Comparison of ENCODE assay signal across 22 cellular contexts in the genomic region with DNA sequence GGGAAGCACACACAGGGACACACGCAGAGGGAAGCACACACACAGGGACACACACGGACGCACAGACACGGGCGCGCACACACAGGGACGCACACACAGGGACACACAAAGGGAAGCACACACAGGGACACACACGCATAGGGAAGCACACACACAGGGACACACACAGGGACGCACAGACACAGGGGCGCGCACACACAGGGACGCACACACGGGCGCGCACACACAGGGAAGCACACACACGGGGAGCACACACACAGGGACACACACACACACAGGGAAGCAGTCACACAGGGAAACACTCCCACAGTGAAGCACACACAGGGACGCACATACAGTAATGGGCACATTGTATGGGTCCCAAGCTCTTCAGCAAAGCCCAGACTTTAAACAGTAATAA.
A peak's percentile ranks its signal among the peaks of the same experiment; 100 is the strongest.
DNase-seq lines count a peak whose midpoint lies in the region; ATAC-seq, FAIRE-seq and TF ChIP-seq lines count a peak whose summit lies in the region.
"Had no signal": no experiment of that assay in that cellular context is flagged by ENCODE, and none has a peak within 500 bp of the region (broad histone marks: within the 10 kb centered on the region; RNA-seq: fewer than 3 reads in every experiment).

No MANE protein-coding gene starts in this region.

- H3K36me3 ChIP-seq in GM06990 (ENCODE audit: control insufficient read depth, insufficient read depth, low read length) (no peaks in the 10 kb centered on the region), H1 (ENCODE audit: control insufficient read depth in 2 of 4, insufficient read depth in 4 of 4, low read length in 3 of 4) (no peaks in the 10 kb centered on the region), neuronal stem cell (replicated peaks in 1 of 2; ENCODE audit: control insufficient read depth in 2 of 2, insufficient read depth in 2 of 2, low read length in 2 of 2) (no peaks in the 10 kb centered on the region)
- H3K36me3 ChIP-seq: BLaER1, HAP-1 had no signal

- H3K18ac ChIP-seq in H1 (ENCODE audit: extremely low read depth, low read length): peak overlapping the region; percentile 84; the same call in 1 of the 2 replicates
- peak overlapping the region; percentile 11 for H3K18ac ChIP-seq in neuronal stem cell (ENCODE audit: low read length)

- H3K27ac ChIP-seq in H1 (ENCODE audit: low read depth, low read length): no peak overlapping the region
- no peak overlapping the region for H3K27ac ChIP-seq in neuronal stem cell (replicated peaks; ENCODE audit: low read length)
- H3K27ac ChIP-seq: 22Rv1, BLaER1, GM23248 had no signal

- H3K56ac ChIP-seq in H1 (replicated peaks; ENCODE audit: insufficient read length, low read depth, low read length): no peak overlapping the region

- no peaks in the 10 kb centered on the region for H3K79me1 ChIP-seq in H1 (ENCODE audit: low read depth, low read length)
- no peaks in the 10 kb centered on the region for H3K79me1 ChIP-seq in neuronal stem cell (ENCODE audit: low read depth, low read length)

- peak overlapping the region; percentile 100 for H2BK12ac ChIP-seq in H1 (ENCODE audit: low read depth, low read length)
- peak overlapping the region; percentile 70 for H2BK12ac ChIP-seq in neuronal stem cell (ENCODE audit: low read length)

- peak; percentile 3 for DNase-seq in GM06990 (ENCODE audit: extremely low read depth, insufficient read length)
- DNase-seq in HTR-8/SVneo (ENCODE audit: insufficient read length, low spot score): no peak
- DNase-seq in H1 (ENCODE audit: low read depth in 1 of 2, low spot score in 2 of 2): no peak
- no peak for DNase-seq in neuronal stem cell (ENCODE audit: low spot score)
- no peak for DNase-seq in naive thymus-derived CD8-positive, alpha-beta T cell
- no peak for DNase-seq in stimulated activated effector memory CD8-positive, alpha-beta T cell treated with anti-CD3 and anti-CD28 coated beads, Interleukin-12 subunit alpha, Interleukin-12 subunit beta, amount 100 ng/mL, for 72 hours (ENCODE audit: low spot score in 2 of 2)
- no peak for DNase-seq in activated naive CD4-positive, alpha-beta T cell treated with anti-CD3 and anti-CD28 coated beads, Interleukin-2, amount 50 U/mL, for 16 hours
- DNase-seq: CD4-positive, alpha-beta T cell; CD8-positive, alpha-beta memory T cell; DMS79 treated with DMSO at 0.1 percent for 48 hours; GF-D8; GM23248 had no signal

- H3K79me2 ChIP-seq in H1 (ENCODE audit: control insufficient read depth in 1 of 2, insufficient read depth in 2 of 2, low read length in 2 of 2): no peaks in the 10 kb centered on the region

- H3K4ac ChIP-seq in H1 (replicated peaks; ENCODE audit: insufficient read length, low read depth, low read length): peak overlapping the region; percentile 27
- peak overlapping the region; percentile 87 for H3K4ac ChIP-seq in neuronal stem cell (ENCODE audit: low read length)

- no peak overlapping the region for H4K8ac ChIP-seq in H1 (ENCODE audit: extremely low read depth, insufficient read depth, low read length)
- H4K8ac ChIP-seq in neuronal stem cell (ENCODE audit: low read depth, low read length): peak overlapping the region; percentile 90

- H3K27me3 ChIP-seq in GM06990 (replicated peaks; ENCODE audit: control insufficient read depth, insufficient read depth, low read length): no peaks in the 10 kb centered on the region
- no peaks in the 10 kb centered on the region for H3K27me3 ChIP-seq in H1 (replicated peaks in 1 of 4; ENCODE audit: control insufficient read depth in 3 of 4, extremely low read depth in 1 of 4, insufficient read depth in 3 of 4, low read length in 3 of 4)
- H3K27me3 ChIP-seq in neuronal stem cell (ENCODE audit: control insufficient read depth in 3 of 3, insufficient read depth in 3 of 3, low read depth in 1 of 3, low read length in 3 of 3): no peaks in the 10 kb centered on the region
- H3K27me3 ChIP-seq: BLaER1 had no signal

- no peak overlapping the region for H3K4me3 Mint-ChIP-seq in naive thymus-derived CD8-positive, alpha-beta T cell
- H3K4me3 Mint-ChIP-seq in stimulated activated effector memory CD8-positive, alpha-beta T cell treated with anti-CD3 and anti-CD28 coated beads, Interleukin-12 subunit alpha, Interleukin-12 subunit beta, amount 100 ng/mL, for 72 hours: no peak overlapping the region
- H3K4me3 Mint-ChIP-seq: B cell; CD14-positive monocyte; CD4-positive, alpha-beta T cell; CD8-positive, alpha-beta memory T cell had no signal

- no peaks in the 10 kb centered on the region for H3K4me1 Mint-ChIP-seq in naive thymus-derived CD8-positive, alpha-beta T cell
- H3K4me1 Mint-ChIP-seq in stimulated activated effector memory CD8-positive, alpha-beta T cell treated with anti-CD3 and anti-CD28 coated beads, Interleukin-12 subunit alpha, Interleukin-12 subunit beta, amount 100 ng/mL, for 72 hours: no peaks in the 10 kb centered on the region
- H3K4me1 Mint-ChIP-seq: B cell; CD14-positive monocyte; CD8-positive, alpha-beta memory T cell had no signal

- peaks cover 3% of the 10 kb centered on the region; the same call in 1 of the 2 replicates for H3K23me2 ChIP-seq in H1 (ENCODE audit: low read depth, low read length)

- no peak overlapping the region for H3K14ac ChIP-seq in H1 (ENCODE audit: insufficient read length)
- H3K14ac ChIP-seq in neuronal stem cell (ENCODE audit: low read length): peak overlapping the region; percentile 57

- no peak overlapping the region for H3K4me3 ChIP-seq in GM06990 (replicated peaks; ENCODE audit: low read depth, low read length)
- H3K4me3 ChIP-seq in H1 (ENCODE audit: extremely low read depth in 1 of 4, insufficient read depth in 2 of 4, low read depth in 3 of 4, low read length in 4 of 4): no peak overlapping the region
- H3K4me3 ChIP-seq in neuronal stem cell (ENCODE audit: low read length in 2 of 2): peak overlapping the region in 1 of 2 donors; percentile 26
- H3K4me3 ChIP-seq: BLaER1, GM23248, HAP-1 had no signal

- FAIRE-seq in HTR-8/SVneo (lab: Jason Lieb, UNC) (peak; percentile 67), H1 (lab: Jason Lieb, UNC) (no peak)
- FAIRE-seq: A204.1, D721Med, GM12892, GM19239 had no signal

- no peak overlapping the region for H3K27ac Mint-ChIP-seq in naive thymus-derived CD8-positive, alpha-beta T cell
- no peak overlapping the region for H3K27ac Mint-ChIP-seq in stimulated activated effector memory CD8-positive, alpha-beta T cell treated with anti-CD3 and anti-CD28 coated beads, Interleukin-12 subunit alpha, Interleukin-12 subunit beta, amount 100 ng/mL, for 72 hours
- H3K27ac Mint-ChIP-seq: B cell; CD14-positive monocyte; CD4-positive, alpha-beta T cell; CD8-positive, alpha-beta memory T cell had no signal

- H3K9me3 Mint-ChIP-seq in naive thymus-derived CD8-positive, alpha-beta T cell: peaks cover 0 to 12% (median 5%) of the 10 kb centered on the region in 9 donors
- H3K9me3 Mint-ChIP-seq in stimulated activated effector memory CD8-positive, alpha-beta T cell treated with anti-CD3 and anti-CD28 coated beads, Interleukin-12 subunit alpha, Interleukin-12 subunit beta, amount 100 ng/mL, for 72 hours: peaks cover 10% of the 10 kb centered on the region

- H3K27me3 Mint-ChIP-seq in naive thymus-derived CD8-positive, alpha-beta T cell: no peaks in the 10 kb centered on the region
- H3K27me3 Mint-ChIP-seq: B cell; CD4-positive, alpha-beta T cell; CD8-positive, alpha-beta memory T cell had no signal

- CTCF ChIA-PET in H1 (lab: Charles Lee; ENCODE audit: partially characterized antibody): interaction anchor here (1.3 kb wide), 1 partner anchor 16 kb away, joined by 3 read pairs; no protein-coding TSS in a partner anchor

- H3K4me2 ChIP-seq in H1 (ENCODE audit: insufficient read depth in 1 of 2, low read depth in 2 of 2, low read length in 2 of 2) (no peak overlapping the region), neuronal stem cell (ENCODE audit: insufficient read depth, low read length, poor library complexity, severe bottlenecking) (no peak overlapping the region)
- H3K4me2 ChIP-seq: BLaER1 had no signal

- peak overlapping the region; percentile 99; the same call in 1 of the 2 replicates for H2BK15ac ChIP-seq in H1 (ENCODE audit: low read length)
- H2BK15ac ChIP-seq in neuronal stem cell (ENCODE audit: low read length): peak overlapping the region; percentile 22

- WGBS in H1 (ENCODE audit: extremely low coverage in 1 of 2, insufficient coverage in 1 of 2, insufficient read length in 1 of 2, insufficient replicate concordance in 2 of 2, low coverage in 1 of 2, low lambda C conversion rate in 2 of 2, missing lambda C conversion rate in 1 of 2), 2 experiments: 92% methylated on average over 16 of the region's 17 CpGs; no CpG with 5 or more reads in 1 of the 2 experiments
- no CpG with 5 or more reads among the region's 17 CpGs for WGBS in neuronal stem cell (ENCODE audit: extremely low coverage in 2 of 2, insufficient read length in 2 of 2, insufficient replicate concordance in 1 of 2), 2 donors

- H2BK120ac ChIP-seq in H1 (replicated peaks; ENCODE audit: low read depth, low read length) (no peak overlapping the region), neuronal stem cell (ENCODE audit: low read depth, low read length) (no peak overlapping the region)

- no peak for TF ChIP-seq POLR2A in H1 (IDR thresholded peaks at IDR 0.05; ENCODE audit: control extremely low read depth in 1 of 2, low read depth in 2 of 2, low read length in 2 of 2)

- no peak for TF ChIP-seq EP300 in H1 (IDR thresholded peaks at IDR 0.05; ENCODE audit: borderline replicate concordance in 1 of 2, low read depth in 2 of 2, low read length in 2 of 2)

- peak overlapping the region; percentile 88 for H4K91ac ChIP-seq in H1 (replicated peaks; ENCODE audit: insufficient read length, low read length)
- H4K91ac ChIP-seq in neuronal stem cell (ENCODE audit: low read depth, low read length, poor library complexity): peak overlapping the region; percentile 99

- no peak for TF ChIP-seq CTCF in GM06990 (IDR thresholded peaks at IDR 0.05; ENCODE audit: insufficient read depth, low read length, poor library complexity, severe bottlenecking)
- TF ChIP-seq CTCF in H1 (IDR thresholded peaks at IDR 0.05; ENCODE audit: control extremely low read depth in 1 of 3, insufficient read depth in 1 of 3, low read depth in 1 of 3, low read length in 3 of 3): no peak

- no peaks in the 10 kb centered on the region for H3K9me3 ChIP-seq in H1 (ENCODE audit: insufficient read depth in 2 of 2, low read depth in 1 of 2, low read length in 1 of 2)
- H3K9me3 ChIP-seq in neuronal stem cell (replicated peaks in 1 of 2; ENCODE audit: control insufficient read depth in 2 of 2, insufficient read depth in 1 of 2, low read depth in 1 of 2, low read length in 2 of 2): peaks cover 0 to 5% of the 10 kb centered on the region in 2 donors
- H3K9me3 ChIP-seq: BLaER1, HAP-1 had no signal

- H3K36me3 Mint-ChIP-seq in naive thymus-derived CD8-positive, alpha-beta T cell: no peaks in the 10 kb centered on the region
- no peaks in the 10 kb centered on the region for H3K36me3 Mint-ChIP-seq in stimulated activated effector memory CD8-positive, alpha-beta T cell treated with anti-CD3 and anti-CD28 coated beads, Interleukin-12 subunit alpha, Interleukin-12 subunit beta, amount 100 ng/mL, for 72 hours
- H3K36me3 Mint-ChIP-seq: CD14-positive monocyte had no signal

- H2AK5ac ChIP-seq in H1 (ENCODE audit: low read depth, low read length): peak overlapping the region; percentile 100
- H2AK5ac ChIP-seq in neuronal stem cell (ENCODE audit: low read depth, low read length): peak overlapping the region; percentile 79

- H3K4me1 ChIP-seq in H1 (replicated peaks in 1 of 4; ENCODE audit: control insufficient read depth in 3 of 4, insufficient read depth in 4 of 4, low read length in 3 of 4): peaks cover 0 to 13% (median 5%) of the 10 kb centered on the region in 4 experiments; a peak in 5 of 7 replicates
- peaks cover 0 to 11% of the 10 kb centered on the region in 2 donors for H3K4me1 ChIP-seq in neuronal stem cell (ENCODE audit: control insufficient read depth in 2 of 2, insufficient read depth in 1 of 2, low read depth in 1 of 2, low read length in 2 of 2)
- H3K4me1 ChIP-seq: BLaER1, HAP-1 had no signal

- no peak overlapping the region for H4K5ac ChIP-seq in H1 (ENCODE audit: insufficient read length, low read depth, low read length)

- POLR2A ChIA-PET in H1 (lab: Charles Lee; ENCODE audit: partially characterized antibody): interaction anchor here (1.0 kb wide), 1 partner anchor 16 kb away, joined by 3 read pairs; no protein-coding TSS in a partner anchor
- POLR2A ChIA-PET in naive thymus-derived CD8-positive, alpha-beta T cell (lab: Charles Lee): no interaction called here

- no peaks in the 10 kb centered on the region for H4K20me1 ChIP-seq in H1 (replicated peaks in 1 of 2; ENCODE audit: control insufficient read depth in 1 of 2, insufficient read depth in 2 of 2, low read length in 2 of 2)
- H4K20me1 ChIP-seq: BLaER1 had no signal

- peak overlapping the region; percentile 98; the same call in 1 of the 2 replicates for H2BK20ac ChIP-seq in H1 (ENCODE audit: low read length)

- no peak for TF ChIP-seq RAD21 in H1 (IDR thresholded peaks at IDR 0.05 in 1 of 2, conservative IDR thresholded peaks at IDR 0.05 in 1 of 2; ENCODE audit: low read depth in 2 of 2, low read length in 2 of 2)

- H2BK5ac ChIP-seq in H1 (ENCODE audit: low read depth, low read length): peak overlapping the region; percentile 98
- H2BK5ac ChIP-seq in neuronal stem cell (ENCODE audit: low read length): no peak overlapping the region

- ATAC-seq in naive thymus-derived CD8-positive, alpha-beta T cell: no peak
- ATAC-seq in GM18517 (IDR thresholded peaks at IDR 0.05; ENCODE audit: unreplicated experiment): no peak
- no peak for ATAC-seq in stimulated activated effector memory CD8-positive, alpha-beta T cell treated with anti-CD3 and anti-CD28 coated beads, Interleukin-12 subunit alpha, Interleukin-12 subunit beta, amount 100 ng/mL, for 72 hours

- H3K23ac ChIP-seq in H1 (ENCODE audit: insufficient read length) (no peak overlapping the region), neuronal stem cell (ENCODE audit: low read depth, low read length, poor library complexity) (peak overlapping the region; percentile 76)

- H3K9ac ChIP-seq in H1 (replicated peaks in 1 of 4; ENCODE audit: extremely low read depth in 1 of 4, low read depth in 3 of 4, low read length in 3 of 4) (no peak overlapping the region), neuronal stem cell (ENCODE audit: low read depth, low read length, poor library complexity) (no peak overlapping the region)
- H3K9ac ChIP-seq: BLaER1, GM23248 had no signal

- H2AFZ ChIP-seq in H1 (ENCODE audit: low read length): 0 out of 2 replicates have a peak overlapping the region, but pooled peaks have one; percentile 40
- H2AFZ ChIP-seq in neuronal stem cell (ENCODE audit: low read length): no peak overlapping the region
- H2AFZ ChIP-seq: GM23248 had no signal
